In the genomic region with DNA sequence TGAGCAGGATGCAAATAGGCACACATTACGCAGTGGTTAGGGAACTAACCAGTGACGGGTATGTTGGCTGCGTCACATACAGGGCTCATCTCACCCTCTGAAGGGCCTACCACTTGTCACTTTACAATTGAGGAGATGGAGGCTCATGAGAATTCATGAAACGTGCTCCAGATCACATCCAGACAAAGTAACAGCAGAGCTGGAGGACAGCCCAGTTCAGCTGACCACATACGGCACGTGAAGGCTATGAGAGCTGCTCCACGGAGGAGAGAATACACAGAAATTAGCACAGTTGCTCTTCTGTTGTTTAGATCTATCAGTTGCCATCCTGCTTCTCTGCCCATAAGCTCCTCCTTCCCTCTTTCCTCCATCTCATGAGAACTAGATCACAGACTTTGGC, we compare ENCODE assay signal across 23 cellular contexts.
"Had no signal": no experiment of that assay in that cellular context is flagged by ENCODE, and none has a peak within 500 bp of the region (broad histone marks: within the 10 kb centered on the region; RNA-seq: fewer than 3 reads in every experiment).

No MANE protein-coding gene starts in this region.

- H3K79me2 ChIP-seq: hepatocyte had no signal

- H3K9me3 ChIP-seq: breast epithelium, prostate gland, tibial artery had no signal

- H3K36me3 ChIP-seq: breast epithelium, ovary, prostate gland, tibial artery had no signal

- H3K4me2 ChIP-seq: hepatocyte had no signal

- H3K4me3 ChIP-seq: breast epithelium, hepatocyte, ovary, prostate gland, tibial artery had no signal

- ATAC-seq: activated T-helper 17 cell treated with anti-CD3 and anti-CD28 coated beads, Interleukin-2, amount 50 U/mL, for 72 hours; left ventricle myocardium superior; natural killer cell treated with Interleukin-12 subunit alpha and Interleukin-12 subunit beta and Interleukin-15 and Interleukin-18, amount 100 ng/mL, for 72 hours; stimulated activated naive CD8-positive, alpha-beta T cell treated with anti-CD3 and anti-CD28 coated beads, Interleukin-15, Interleukin-2, amounts not matched to agents 100 U/mL and 50 U/mL, for 24 hours; WTC11 had no signal

- H3K27ac Mint-ChIP-seq: activated naive CD8-positive, alpha-beta T cell; activated T-cell treated with anti-CD3 and anti-CD28 coated beads, Interleukin-2, amount 50 U/mL, for 24 hours; activated T-helper 17 cell treated with anti-CD3 and anti-CD28 coated beads, Interleukin-2, amount 50 U/mL, for 72 hours; natural killer cell treated with Interleukin-12 subunit alpha and Interleukin-12 subunit beta and Interleukin-15 and Interleukin-18, amount 100 ng/mL, for 72 hours; T-helper 1 cell treated with Interleukin-12 subunit alpha and Interleukin-12 subunit beta and Interleukin-4 antibody, amounts not matched to agents 30 μg/mL and 1 μg/mL, for 36 hours; WTC11 had no signal

- H3K27me3 ChIP-seq: hepatocyte, ovary, tibial artery had no signal

- H2AFZ ChIP-seq: hepatocyte had no signal

- H3K4me1 ChIP-seq: breast epithelium, prostate gland, tibial artery had no signal

- H3K36me3 Mint-ChIP-seq: activated naive CD8-positive, alpha-beta T cell; natural killer cell treated with Interleukin-12 subunit alpha and Interleukin-12 subunit beta and Interleukin-15 and Interleukin-18, amount 100 ng/mL, for 72 hours; WTC11 had no signal

- FAIRE-seq: frontal cortex had no signal

- DNase-seq: activated CD8-positive, alpha-beta memory T cell treated with anti-CD3 and anti-CD28 coated beads for 24 hours; activated CD8-positive, alpha-beta memory T cell treated with anti-CD3 and anti-CD28 coated beads, Interleukin-2, amount 50 U/mL, for 4 hours; activated T-cell treated with anti-CD3 and anti-CD28 coated beads, Interleukin-2, amount 50 U/mL, for 24 hours; cerebellar nuclear complex; cortex of kidney; glutamatergic neuron; left ventricle myocardium superior; midbrain; ovary; stimulated activated CD4-positive, alpha-beta T cell treated with anti-CD3 and anti-CD28 coated beads, Interleukin-12 subunit alpha, Interleukin-12 subunit beta, amount 100 ng/mL, for 4 hours; stimulated activated CD4-positive, alpha-beta T cell treated with anti-CD3 and anti-CD28 coated beads, Interleukin-4, amount 100 ng/mL, for 4 hours; stimulated activated naive CD8-positive, alpha-beta T cell treated with anti-CD3 and anti-CD28 coated beads, Interleukin-15, Interleukin-2, amounts not matched to agents 100 U/mL and 50 U/mL, for 24 hours; T1000; tibial artery had no signal

- H3K9me3 Mint-ChIP-seq: activated T-cell treated with anti-CD3 and anti-CD28 coated beads, Interleukin-2, amount 50 U/mL, for 24 hours; activated T-helper 17 cell treated with anti-CD3 and anti-CD28 coated beads, Interleukin-2, amount 50 U/mL, for 72 hours; natural killer cell treated with Interleukin-12 subunit alpha and Interleukin-12 subunit beta and Interleukin-15 and Interleukin-18, amount 100 ng/mL, for 72 hours; T-helper 1 cell treated with Interleukin-12 subunit alpha and Interleukin-12 subunit beta and Interleukin-4 antibody, amounts not matched to agents 30 μg/mL and 1 μg/mL, for 36 hours; WTC11 had no signal

- H3K27ac ChIP-seq: breast epithelium, hepatocyte, ovary, prostate gland, tibial artery had no signal
